Comparison of ENCODE assay signal across 23 cellular contexts in the genomic region with DNA sequence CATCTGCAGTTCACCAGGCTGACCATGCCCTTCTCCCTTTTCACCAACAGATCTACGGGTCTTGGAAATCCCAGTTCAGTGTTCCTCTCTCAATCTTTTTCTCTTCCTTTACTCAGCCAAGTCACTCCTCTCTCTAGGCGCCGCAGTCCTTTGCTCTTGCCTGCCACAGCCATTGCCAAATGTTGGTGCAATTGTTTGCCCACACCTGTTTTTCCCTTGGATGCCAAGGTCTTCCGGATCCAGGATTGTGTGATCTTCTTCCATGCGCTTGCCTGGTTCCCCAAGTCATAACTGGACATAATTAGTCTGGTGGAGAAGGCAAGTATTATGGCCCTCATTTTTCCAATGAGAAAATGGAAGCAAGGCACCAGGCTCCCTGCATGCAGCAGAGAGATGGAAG.
"Had no signal": no experiment of that assay in that cellular context is flagged by ENCODE, and none has a peak within 500 bp of the region (broad histone marks: within the 10 kb centered on the region; RNA-seq: fewer than 3 reads in every experiment).

No MANE protein-coding gene starts in this region.

- H3K27ac ChIP-seq: thyroid gland, upper lobe of right lung had no signal

- H3K27ac Mint-ChIP-seq: activated CD4-positive, alpha-beta T cell treated with anti-CD3 and anti-CD28 coated beads, Interleukin-2, amount 10 ng/mL, durations not matched to agents 7 days and 5 days; activated CD8-positive, alpha-beta memory T cell treated with anti-CD3 and anti-CD28 coated beads, Interleukin-2, amount 10 ng/mL, durations not matched to agents 7 days and 5 days; activated CD8-positive, alpha-beta T cell treated with anti-CD3 and anti-CD28 coated beads for 36 hours; activated naive CD8-positive, alpha-beta T cell treated with anti-CD3 and anti-CD28 coated beads, Interleukin-2, amount 50 U/mL, for 24 hours; activated T-helper 1 cell treated with anti-CD3 and anti-CD28 coated beads, Interleukin-12 subunit alpha, Interleukin-12 subunit beta, Interleukin-2, Interleukin-4 antibody, amounts not matched to agents 30 ng/mL and 10 ng/mL and 1 ng/mL, durations not matched to agents 14 hours and 24 hours and 36 hours; brain; stimulated activated naive CD8-positive, alpha-beta T cell treated with anti-CD3 and anti-CD28 coated beads, Interleukin-15, Interleukin-2, amounts not matched to agents 100 ng/mL and 50 ng/mL, for 24 hours had no signal

- H3K4me1 ChIP-seq: upper lobe of right lung had no signal

- H3K27me3 ChIP-seq: thyroid gland, upper lobe of right lung had no signal

- H3K36me3 ChIP-seq: thyroid gland, upper lobe of right lung had no signal

- H3K36me3 Mint-ChIP-seq: activated CD8-positive, alpha-beta memory T cell treated with anti-CD3 and anti-CD28 coated beads, Interleukin-2, amount 10 ng/mL, durations not matched to agents 7 days and 5 days had no signal

- H3K4me1 Mint-ChIP-seq: activated CD4-positive, alpha-beta T cell treated with anti-CD3 and anti-CD28 coated beads, Interleukin-2, amount 10 ng/mL, durations not matched to agents 7 days and 5 days; activated CD8-positive, alpha-beta memory T cell treated with anti-CD3 and anti-CD28 coated beads, Interleukin-2, amount 10 ng/mL, durations not matched to agents 7 days and 5 days; activated naive CD8-positive, alpha-beta T cell treated with anti-CD3 and anti-CD28 coated beads, Interleukin-2, amount 50 U/mL, for 24 hours; brain; neural crest cell had no signal

- H3K9me3 ChIP-seq: thyroid gland, upper lobe of right lung had no signal

- H3K4me3 Mint-ChIP-seq: activated CD4-positive, alpha-beta T cell treated with anti-CD3 and anti-CD28 coated beads, Interleukin-2, amount 10 ng/mL, durations not matched to agents 7 days and 5 days; activated CD8-positive, alpha-beta memory T cell treated with anti-CD3 and anti-CD28 coated beads, Interleukin-2, amount 10 ng/mL, durations not matched to agents 7 days and 5 days; activated CD8-positive, alpha-beta T cell treated with anti-CD3 and anti-CD28 coated beads for 36 hours; activated naive CD8-positive, alpha-beta T cell treated with anti-CD3 and anti-CD28 coated beads, Interleukin-2, amount 50 U/mL, for 24 hours; activated T-helper 1 cell treated with anti-CD3 and anti-CD28 coated beads, Interleukin-12 subunit alpha, Interleukin-12 subunit beta, Interleukin-2, Interleukin-4 antibody, amounts not matched to agents 30 ng/mL and 10 ng/mL and 1 ng/mL, durations not matched to agents 14 hours and 24 hours and 36 hours; brain; neural crest cell; stimulated activated naive CD8-positive, alpha-beta T cell treated with anti-CD3 and anti-CD28 coated beads, Interleukin-15, Interleukin-2, amounts not matched to agents 100 ng/mL and 50 ng/mL, for 24 hours had no signal

- H3K27me3 Mint-ChIP-seq: activated CD4-positive, alpha-beta T cell treated with anti-CD3 and anti-CD28 coated beads, Interleukin-2, amount 10 ng/mL, durations not matched to agents 7 days and 5 days; activated CD8-positive, alpha-beta memory T cell treated with anti-CD3 and anti-CD28 coated beads, Interleukin-2, amount 10 ng/mL, durations not matched to agents 7 days and 5 days; activated CD8-positive, alpha-beta T cell treated with anti-CD3 and anti-CD28 coated beads for 36 hours; brain had no signal

- H3K4me3 ChIP-seq: thyroid gland, upper lobe of right lung had no signal

- DNase-seq: activated CD4-positive, alpha-beta T cell treated with anti-CD3 and anti-CD28 coated beads, Interleukin-2, amount 10 ng/mL, durations not matched to agents 7 days and 5 days; activated CD4-positive, CD25-positive, alpha-beta regulatory T cell treated with anti-CD3 and anti-CD28 coated beads, Interleukin-2, amount 50 U/mL, for 72 hours; activated CD8-positive, alpha-beta memory T cell treated with anti-CD3 and anti-CD28 coated beads, Interleukin-2, amount 10 ng/mL, durations not matched to agents 7 days and 5 days; activated CD8-positive, alpha-beta T cell treated with anti-CD3 and anti-CD28 coated beads for 36 hours; activated gamma-delta T cell; activated naive CD4-positive, alpha-beta T cell treated with anti-CD3 and anti-CD28 coated beads, Interleukin-2, amount 50 U/mL, for 16 hours; activated naive CD8-positive, alpha-beta T cell treated with anti-CD3 and anti-CD28 coated beads, Interleukin-2, amount 50 U/mL, for 24 hours; activated T-cell treated with anti-CD3 and anti-CD28 coated beads for 4 hours; caudate nucleus; dermis blood vessel endothelial cell; effector CD8-positive, alpha-beta T cell; glutamatergic neuron; hypothalamus; mesenchymal stem cell; occipital lobe; stimulated activated CD4-positive, alpha-beta T cell treated with anti-CD3 and anti-CD28 coated beads, Interleukin-4, amount 100 ng/mL, for 24 hours; substantia nigra; upper lobe of right lung had no signal
